ENCODE assay signal across 27 cellular contexts in the genomic region with DNA sequence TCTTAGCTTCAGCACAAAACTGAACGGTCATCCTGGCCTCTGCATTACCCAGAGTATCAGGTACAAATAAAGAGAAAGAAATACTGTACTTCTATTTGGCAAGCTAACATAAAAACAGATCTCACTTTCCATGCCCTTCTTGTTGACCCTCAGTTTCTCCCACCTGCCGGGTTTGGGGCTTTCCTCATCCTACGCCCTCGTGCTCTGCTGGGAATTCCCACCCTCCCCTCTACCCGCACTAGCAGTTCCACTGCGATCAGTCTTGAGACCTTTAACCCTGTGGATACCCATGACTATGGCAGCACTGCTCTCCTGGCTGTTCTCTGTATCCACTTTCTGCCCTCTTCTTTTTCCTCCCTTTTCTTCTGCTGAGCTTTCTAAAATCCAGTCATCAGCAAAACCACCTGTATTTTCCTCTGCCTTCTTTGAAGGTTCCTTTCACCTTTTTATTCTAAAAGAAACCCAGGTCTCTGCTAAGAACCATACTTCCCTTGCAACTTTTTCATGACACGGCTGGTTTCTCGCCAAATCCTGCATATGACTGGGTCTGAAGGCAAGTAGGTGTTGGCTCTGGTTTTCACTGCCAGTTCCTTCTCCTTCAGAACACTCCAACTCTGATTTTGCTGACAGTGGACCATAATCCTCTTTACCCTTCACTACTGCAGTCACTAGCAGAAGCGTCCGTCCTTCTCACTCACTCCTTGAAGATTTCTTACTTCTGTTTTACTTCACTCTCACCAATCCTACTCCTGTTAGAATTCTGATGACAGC.
A peak's percentile ranks its signal among the peaks of the same experiment; 100 is the strongest.
DNase-seq lines count a peak whose midpoint lies in the region; ATAC-seq, FAIRE-seq and TF ChIP-seq lines count a peak whose summit lies in the region.
"Had no signal": no experiment of that assay in that cellular context is flagged by ENCODE, and none has a peak within 500 bp of the region (broad histone marks: within the 10 kb centered on the region; RNA-seq: fewer than 3 reads in every experiment).

No MANE protein-coding gene starts in this region.

- H3K36me3 ChIP-seq in GM12878 (ENCODE audit: control insufficient read depth in 2 of 2, insufficient read depth in 2 of 2, low read length in 1 of 2) (no peaks in the 10 kb centered on the region; a peak in 1 of 4 replicates), gastroesophageal sphincter (no peaks in the 10 kb centered on the region), suprapubic skin (no peaks in the 10 kb centered on the region)
- H3K36me3 ChIP-seq: gastrocnemius medialis, neural progenitor cell, right lobe of liver, WERI-Rb-1 had no signal

- peaks cover 32% of the 10 kb centered on the region for H3K4me1 ChIP-seq in GM12878 (ENCODE audit: control insufficient read depth, insufficient read depth, low read length)
- H3K4me1 ChIP-seq in gastroesophageal sphincter, result peaks cover 0 to 55% (median 14%) of the 10 kb centered on the region in 3 donors
- H3K4me1 ChIP-seq in suprapubic skin, result peaks cover 28% of the 10 kb centered on the region
- H3K4me1 ChIP-seq: gastrocnemius medialis, neural progenitor cell, parathyroid adenoma, right lobe of liver had no signal

- TF ChIP-seq POLR2A in GM12878 (IDR thresholded peaks at IDR 0.05; ENCODE audit: low read depth, low read length) (no peak), gastroesophageal sphincter (IDR thresholded peaks at IDR 0.05) (no peak), suprapubic skin (IDR thresholded peaks at IDR 0.05) (no peak)

- H3K27me3 ChIP-seq in GM12878 (replicated peaks in 1 of 2; ENCODE audit: control insufficient read depth in 2 of 2, insufficient read depth in 2 of 2, low read length in 1 of 2) (no peaks in the 10 kb centered on the region), gastroesophageal sphincter (no peaks in the 10 kb centered on the region), suprapubic skin (no peaks in the 10 kb centered on the region)
- H3K27me3 ChIP-seq: gastrocnemius medialis, neural progenitor cell, right lobe of liver, stomach, tibial artery had no signal

- in situ Hi-C loops in GM12878 (cut with MboI), result no loop called here

- intact Hi-C loops in left ventricle myocardium superior (cut with micrococcal nuclease) (no loop called here), Right ventricle myocardium inferior (cut with DNase I) (no loop called here), GM12878 (cut with micrococcal nuclease; ENCODE audit: unreplicated experiment) (no loop called here)

- RAD21 ChIA-PET in GM12878 (lab: Charles Lee; ENCODE audit: unreplicated experiment), result interaction anchor here (1.3 to 2.8 kb wide), 4 partner anchors 11 to 68 kb away, joined by 4 to 16 read pairs (median 4); no protein-coding TSS in a partner anchor

- H3K4me3 ChIP-seq in GM12878 (no peak overlapping the region), gastroesophageal sphincter (no peak overlapping the region), suprapubic skin (no peak overlapping the region)
- H3K4me3 ChIP-seq: gastrocnemius medialis, GM23338, neural progenitor cell, right lobe of liver, stomach, tibial artery had no signal

- peak; percentile 50 for ATAC-seq in left ventricle myocardium superior
- ATAC-seq in Right ventricle myocardium inferior, result no peak
- ATAC-seq in GM12878, result peak; percentile 38
- peak; percentile 31 for ATAC-seq in gastroesophageal sphincter
- no peak for ATAC-seq in GM18870 (IDR thresholded peaks at IDR 0.05; ENCODE audit: unreplicated experiment)
- no peak for ATAC-seq in GM18858 (IDR thresholded peaks at IDR 0.05; ENCODE audit: unreplicated experiment)
- ATAC-seq: activated naive CD4-positive, alpha-beta T cell treated with anti-CD3 and anti-CD28 coated beads, Interleukin-2, amount 50 U/mL, for 72 hours; gastrocnemius medialis; GM23338; left lobe of liver; T-cell had no signal

- H3K9ac ChIP-seq in GM12878 (ENCODE audit: control insufficient read depth, insufficient read depth, low read length), result no peak overlapping the region
- H3K9ac ChIP-seq: neural progenitor cell, parathyroid adenoma had no signal

- DNase-seq in left ventricle myocardium superior (no peak), Right ventricle myocardium inferior (ENCODE audit: missing footprints) (no peak), GM12878 (ENCODE audit: low read depth, low spot score) (no peak), suprapubic skin (ENCODE audit: low spot score in 2 of 2) (no peak)
- no peak for DNase-seq in activated naive CD4-positive, alpha-beta T cell treated with anti-CD3 and anti-CD28 coated beads, Interleukin-2, amount 50 U/mL, for 16 hours
- DNase-seq: ACHN; activated CD4-positive, alpha-beta T cell treated with anti-CD3 and anti-CD28 coated beads for 48 hours; cortex of kidney; effector memory CD4-positive, alpha-beta T cell; gastrocnemius medialis; GDM1; hypothalamus; right lobe of liver; stimulated activated CD4-positive, alpha-beta T cell treated with anti-CD3 and anti-CD28 coated beads, Interleukin-12 subunit alpha, Interleukin-12 subunit beta, amount 100 ng/mL, for 4 hours; stimulated activated CD4-positive, alpha-beta T cell treated with anti-CD3 and anti-CD28 coated beads, Interleukin-4, amount 100 ng/mL, for 1 hour; stomach; T-cell; WERI-Rb-1 had no signal

- SMC1A ChIA-PET in GM12878 (lab: Charles Lee; ENCODE audit: uncharacterized antibody, unreplicated experiment), result interaction anchor here (0.6 to 2.6 kb wide), 15 partner anchors 10 to 79 kb away, joined by 3 to 27 read pairs (median 3); no protein-coding TSS in a partner anchor

- TF ChIP-seq EP300 in GM12878 (IDR thresholded peaks at IDR 0.05; ENCODE audit: borderline replicate concordance in 1 of 2, control insufficient read depth in 1 of 2, low read depth in 2 of 2, low read length in 2 of 2) (no peak), gastroesophageal sphincter (IDR thresholded peaks at IDR 0.05) (no peak), suprapubic skin (IDR thresholded peaks at IDR 0.05) (no peak)

- TF ChIP-seq CTCF in GM12878 (IDR thresholded peaks at IDR 0.05 in 2 of 3, conservative IDR thresholded peaks at IDR 0.05 in 1 of 3; ENCODE audit: control insufficient read depth in 2 of 3, extremely low read depth in 1 of 3, insufficient read depth in 1 of 3, low read depth in 3 of 3, low read length in 3 of 3) (no peak), gastroesophageal sphincter (IDR thresholded peaks at IDR 0.05) (no peak), suprapubic skin (IDR thresholded peaks at IDR 0.05) (no peak)

- H3K9me3 ChIP-seq in GM12878 (replicated peaks; ENCODE audit: control insufficient read depth, insufficient read depth, low read length) (no peaks in the 10 kb centered on the region; the same call in 2 of the 3 replicates), gastroesophageal sphincter (no peaks in the 10 kb centered on the region), suprapubic skin (no peaks in the 10 kb centered on the region)
- H3K9me3 ChIP-seq: gastrocnemius medialis, right lobe of liver, stomach, tibial artery had no signal

- peak overlapping the region; percentile 34; the same call in 1 of the 2 replicates for H3K4me2 ChIP-seq in GM12878 (ENCODE audit: control insufficient read depth, insufficient read depth)
- H3K4me2 ChIP-seq: GM23338, neural progenitor cell had no signal

- H3K27ac ChIP-seq in GM12878 (ENCODE audit: control insufficient read depth, insufficient read depth) (peak overlapping the region; percentile 64), gastroesophageal sphincter (peak overlapping the region in 3 of 4 donors; percentile 45 to 72 (median 50)), suprapubic skin (peak overlapping the region; percentile 62)
- H3K27ac ChIP-seq: gastrocnemius medialis, neural progenitor cell, parathyroid adenoma, right lobe of liver, tibial artery, WERI-Rb-1 had no signal

- TF ChIP-seq RAD21 in GM12878 (IDR thresholded peaks at IDR 0.05; ENCODE audit: insufficient read depth, low read depth, low read length), result no peak

- BruUV-seq in GM12878 (replicated peaks; lab: Mats Ljungman, UMichigan), result no TSS peak

- no peaks in the 10 kb centered on the region for H4K20me1 ChIP-seq in GM12878 (ENCODE audit: control insufficient read depth, insufficient read depth)

- peak overlapping the region; percentile 26 for H2AFZ ChIP-seq in GM12878 (ENCODE audit: control insufficient read depth, low read depth, low read length)
- H2AFZ ChIP-seq: GM23338, neural progenitor cell, parathyroid adenoma had no signal

- CTCF ChIA-PET in GM12878 (lab: Yijun Ruan, JAX), result interaction anchor here (1.2 to 2.9 kb wide), 4 partner anchors 12 to 100 kb away, joined by 5 to 17 read pairs (median 8); partner anchors contain the start of gene MIPEP

- 80% methylated on average over 10 of the region's 10 CpGs for WGBS in GM12878 (ENCODE audit: insufficient coverage, insufficient replicate concordance, low lambda C conversion rate, missing lambda C conversion rate)
- 43 to 50% methylated on average over 8 to 10 of the region's 10 CpGs for WGBS in gastroesophageal sphincter (ENCODE audit: low coverage in 1 of 2), 2 donors
- 61% methylated on average over 10 of the region's 10 CpGs for WGBS in suprapubic skin

- no peak for FAIRE-seq in GM12878 (lab: Jason Lieb, UNC)

- no peaks in the 10 kb centered on the region for H3K79me2 ChIP-seq in GM12878 (ENCODE audit: control insufficient read depth, insufficient read depth, low read length)
- H3K79me2 ChIP-seq: parathyroid adenoma had no signal

- POLR2A ChIA-PET in GM12878 (lab: Charles Lee), result interaction anchor here (1.1 kb wide), 1 partner anchor 12 kb away, joined by 6 read pairs; no protein-coding TSS in a partner anchor

TF ChIP-seq in GM12878, 131 proteins besides CTCF, POLR2A, EP300 and RAD21 (continues in another document):
- TF ChIP-seq E4F1 (IDR thresholded peaks at IDR 0.05; ENCODE audit: borderline replicate concordance, partially characterized antibody) (no peak), NR2F1 (conservative IDR thresholded peaks at IDR 0.05) (peak; percentile 48; the same call in 1 of the 2 replicates)

Comparison
In these comparisons a context has a peak if more than half of its experiments do, and no peak if none do; other contexts are left out.
1. ATAC-seq: peak in left ventricle myocardium superior (single experiment), GM12878 (single experiment) and gastroesophageal sphincter (single experiment); none in Right ventricle myocardium inferior (single experiment), GM18870 (single experiment) and GM18858 (single experiment).
2. Peak in every context shown above with its lines, with median percentiles within 50 percentile points of each other: H3K27ac ChIP-seq.